In genomic region chr1:98098473-98098872, GRCh38 we compare ENCODE assay signal across 26 cellular contexts.
"Had no signal": no experiment of that assay in that cellular context is flagged by ENCODE, and none has a peak within 500 bp of the region (broad histone marks: within the 10 kb centered on the region; RNA-seq: fewer than 3 reads in every experiment).

No MANE protein-coding gene starts in this region.

- H3K27ac ChIP-seq: brain microvascular endothelial cell, PC-9, RWPE1 had no signal

- DNase-seq: activated CD4-positive, alpha-beta T cell treated with anti-CD3 and anti-CD28 coated beads, Interleukin-2, amount 10 ng/mL, durations not matched to agents 24 days and 14 days; activated CD4-positive, alpha-beta T cell treated with anti-CD3 and anti-CD28 coated beads, Interleukin-2, amount 50 U/mL, for 4 hours; activated CD8-positive, alpha-beta T cell treated with anti-CD3 and anti-CD28 coated beads, Interleukin-2, amount 10 ng/mL, durations not matched to agents 7 days and 5 days; activated naive CD4-positive, alpha-beta T cell treated with anti-CD3 and anti-CD28 coated beads, Interleukin-2, amount 10 ng/mL, durations not matched to agents 7 days and 5 days; activated naive CD8-positive, alpha-beta T cell treated with anti-CD3 and anti-CD28 coated beads, Interleukin-2, amount 50 U/mL, for 24 hours; activated T-cell treated with anti-CD3 and anti-CD28 coated beads, Interleukin-2, amount 50 U/mL, for 4 hours; aorta; brain microvascular endothelial cell; central memory CD4-positive, alpha-beta T cell; Kasumi-1; KG1; MG63; NCI-H1048; NCI-H1105 treated with DMSO at 0.1 percent for 48 hours; NCI-H1436; NCI-H1694 treated with DMSO at 0.1 percent for 48 hours; NCI-H2029; NCI-H446; NCI-H510A treated with DMSO at 0.1 percent for 48 hours; SIG-M5 had no signal

- H3K4me3 Mint-ChIP-seq: activated CD4-positive, alpha-beta T cell treated with anti-CD3 and anti-CD28 coated beads, Interleukin-2, amount 10 ng/mL, durations not matched to agents 24 days and 14 days; activated CD8-positive, alpha-beta T cell treated with anti-CD3 and anti-CD28 coated beads, Interleukin-2, amount 10 ng/mL, durations not matched to agents 7 days and 5 days; activated naive CD4-positive, alpha-beta T cell treated with anti-CD3 and anti-CD28 coated beads, Interleukin-2, amount 10 ng/mL, durations not matched to agents 7 days and 5 days; activated naive CD8-positive, alpha-beta T cell; activated naive CD8-positive, alpha-beta T cell treated with anti-CD3 and anti-CD28 coated beads, Interleukin-2, amount 50 U/mL, for 24 hours; activated T-cell treated with anti-CD3 and anti-CD28 coated beads, Interleukin-2, amount 50 U/mL, for 4 hours; activated T-helper 1 cell treated with anti-CD3 and anti-CD28 coated beads, Interleukin-12 subunit alpha, Interleukin-12 subunit beta, Interleukin-2, Interleukin-4 antibody, amounts not matched to agents 30 ng/mL and 10 ng/mL and 1 ng/mL, durations not matched to agents 14 hours and 24 hours and 36 hours; T-helper 1 cell treated with Interleukin-12 subunit alpha and Interleukin-12 subunit beta and Interleukin-4 antibody, amounts not matched to agents 30 μg/mL and 1 μg/mL, for 36 hours; T-helper 2 cell treated with Interferon-gamma antibody and Interleukin-4, amounts not matched to agents 5 μg/mL and 100 μg/mL, for 36 hours had no signal

- H3K9me3 Mint-ChIP-seq: activated CD4-positive, alpha-beta T cell treated with anti-CD3 and anti-CD28 coated beads, Interleukin-2, amount 10 ng/mL, durations not matched to agents 24 days and 14 days; activated naive CD4-positive, alpha-beta T cell treated with anti-CD3 and anti-CD28 coated beads, Interleukin-2, amount 10 ng/mL, durations not matched to agents 7 days and 5 days; activated naive CD8-positive, alpha-beta T cell treated with anti-CD3 and anti-CD28 coated beads, Interleukin-2, amount 50 U/mL, for 24 hours; activated T-cell treated with anti-CD3 and anti-CD28 coated beads, Interleukin-2, amount 50 U/mL, for 4 hours; activated T-helper 1 cell treated with anti-CD3 and anti-CD28 coated beads, Interleukin-12 subunit alpha, Interleukin-12 subunit beta, Interleukin-2, Interleukin-4 antibody, amounts not matched to agents 30 ng/mL and 10 ng/mL and 1 ng/mL, durations not matched to agents 14 hours and 24 hours and 36 hours; T-helper 1 cell treated with Interleukin-12 subunit alpha and Interleukin-12 subunit beta and Interleukin-4 antibody, amounts not matched to agents 30 μg/mL and 1 μg/mL, for 36 hours; T-helper 2 cell treated with Interferon-gamma antibody and Interleukin-4, amounts not matched to agents 5 μg/mL and 100 μg/mL, for 36 hours had no signal

- H3K4me2 ChIP-seq: PC-9 had no signal

- H3K4me3 ChIP-seq: MG63, PC-9 had no signal

- H3K27me3 Mint-ChIP-seq: activated CD4-positive, alpha-beta T cell treated with anti-CD3 and anti-CD28 coated beads, Interleukin-2, amount 10 ng/mL, durations not matched to agents 24 days and 14 days; activated naive CD4-positive, alpha-beta T cell treated with anti-CD3 and anti-CD28 coated beads, Interleukin-2, amount 10 ng/mL, durations not matched to agents 7 days and 5 days; activated naive CD8-positive, alpha-beta T cell; activated naive CD8-positive, alpha-beta T cell treated with anti-CD3 and anti-CD28 coated beads, Interleukin-2, amount 50 U/mL, for 24 hours had no signal

- H3K36me3 ChIP-seq: brain microvascular endothelial cell, MG63 had no signal

- H3K27ac Mint-ChIP-seq: activated CD4-positive, alpha-beta T cell treated with anti-CD3 and anti-CD28 coated beads, Interleukin-2, amount 10 ng/mL, durations not matched to agents 24 days and 14 days; activated CD8-positive, alpha-beta T cell treated with anti-CD3 and anti-CD28 coated beads, Interleukin-2, amount 10 ng/mL, durations not matched to agents 7 days and 5 days; activated naive CD4-positive, alpha-beta T cell treated with anti-CD3 and anti-CD28 coated beads, Interleukin-2, amount 10 ng/mL, durations not matched to agents 7 days and 5 days; activated naive CD8-positive, alpha-beta T cell; activated naive CD8-positive, alpha-beta T cell treated with anti-CD3 and anti-CD28 coated beads, Interleukin-2, amount 50 U/mL, for 24 hours; activated T-helper 1 cell treated with anti-CD3 and anti-CD28 coated beads, Interleukin-12 subunit alpha, Interleukin-12 subunit beta, Interleukin-2, Interleukin-4 antibody, amounts not matched to agents 30 ng/mL and 10 ng/mL and 1 ng/mL, durations not matched to agents 14 hours and 24 hours and 36 hours; T-helper 1 cell treated with Interleukin-12 subunit alpha and Interleukin-12 subunit beta and Interleukin-4 antibody, amounts not matched to agents 30 μg/mL and 1 μg/mL, for 36 hours; T-helper 2 cell treated with Interferon-gamma antibody and Interleukin-4, amounts not matched to agents 5 μg/mL and 100 μg/mL, for 36 hours had no signal

- H2AFZ ChIP-seq: PC-9 had no signal

- H3K27me3 ChIP-seq: brain microvascular endothelial cell, MG63 had no signal

- H3K9me3 ChIP-seq: MG63 had no signal

- H3K36me3 Mint-ChIP-seq: activated naive CD4-positive, alpha-beta T cell treated with anti-CD3 and anti-CD28 coated beads, Interleukin-2, amount 10 ng/mL, durations not matched to agents 7 days and 5 days; activated naive CD8-positive, alpha-beta T cell had no signal

- H3K4me1 Mint-ChIP-seq: activated CD4-positive, alpha-beta T cell treated with anti-CD3 and anti-CD28 coated beads, Interleukin-2, amount 10 ng/mL, durations not matched to agents 24 days and 14 days; activated naive CD4-positive, alpha-beta T cell treated with anti-CD3 and anti-CD28 coated beads, Interleukin-2, amount 10 ng/mL, durations not matched to agents 7 days and 5 days; activated naive CD8-positive, alpha-beta T cell treated with anti-CD3 and anti-CD28 coated beads, Interleukin-2, amount 50 U/mL, for 24 hours had no signal
